16 cellular contexts compared by ENCODE assay signal in the genomic region with DNA sequence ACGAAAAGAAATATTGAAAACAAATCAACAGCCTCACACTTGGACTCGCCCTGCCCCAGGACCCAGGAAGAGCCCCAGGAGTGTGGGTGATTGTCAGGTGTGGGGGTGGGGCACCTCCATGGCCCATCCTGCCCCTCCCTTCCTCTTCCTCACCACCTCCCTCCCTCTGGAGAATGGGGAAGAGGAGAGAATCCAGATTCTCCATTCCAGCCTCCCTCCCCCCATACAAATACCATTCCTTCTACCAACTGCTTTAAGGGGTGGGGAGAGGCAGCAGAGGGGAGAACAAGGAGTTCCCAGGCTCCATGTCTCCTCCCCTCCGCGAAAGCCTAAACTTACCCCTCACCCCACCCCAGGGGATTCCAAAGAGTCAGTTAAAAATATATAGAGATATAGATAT. TPM values are rescaled to one million over a fixed set of nuclear protein-coding genes. Genes with fewer than 3 reads are reported as not detected.
A peak's percentile ranks its signal among the peaks of the same experiment; 100 is the strongest.
DNase-seq lines count a peak whose midpoint lies in the region; ATAC-seq and TF ChIP-seq lines count a peak whose summit lies in the region.
"Had no signal": no experiment of that assay in that cellular context is flagged by ENCODE, and none has a peak within 500 bp of the region (broad histone marks: within the 10 kb centered on the region; RNA-seq: fewer than 3 reads in every experiment).

No MANE protein-coding gene starts in this region.

- POLR2A ChIA-PET in activated CD4-positive, alpha-beta memory T cell treated with anti-CD3 and anti-CD28 coated beads for 36 hours (lab: Charles Lee): no interaction called here
- POLR2A ChIA-PET in activated CD4-positive, alpha-beta memory T cell treated with anti-CD3 and anti-CD28 coated beads, Interleukin-2, amount 10 ng/mL, durations not matched to agents 7 days and 5 days (lab: Charles Lee): no interaction called here

- peak overlapping the region; percentile 84 to 85 for H3K27ac ChIP-seq in breast epithelium
- peak overlapping the region; percentile 30 for H3K27ac ChIP-seq in upper lobe of right lung
- H3K27ac ChIP-seq: pancreas had no signal

- TF ChIP-seq POLR2A in breast epithelium (IDR thresholded peaks at IDR 0.05): no peak

- intact Hi-C loops in breast epithelium (cut with DNase I; ENCODE audit: low total_unique reads) (loop anchor here (5.0 kb wide), 1 partner anchor 33 kb away; no protein-coding TSS in a partner anchor), left cardiac atrium (cut with DNase I) (no loop called here), upper lobe of right lung (cut with DNase I) (no loop called here)
- intact Hi-C loops in activated CD4-positive, alpha-beta memory T cell treated with anti-CD3 and anti-CD28 coated beads for 36 hours (cut with micrococcal nuclease): no loop called here
- intact Hi-C loops in activated T-helper 2 cell treated with anti-CD3 and anti-CD28 coated beads, Interferon-gamma antibody, Interleukin-2, Interleukin-4, amounts not matched to agents 10 μg/mL and 5 μg/mL and 100 μg/mL, durations not matched to agents 14 hours and 24 hours and 36 hours (cut with micrococcal nuclease): no loop called here

- H3K4me1 ChIP-seq in breast epithelium: peaks cover 17 to 19% of the 10 kb centered on the region in 2 donors
- peaks cover 18% of the 10 kb centered on the region for H3K4me1 ChIP-seq in upper lobe of right lung
- H3K4me1 ChIP-seq: pancreas had no signal

- H3K9me3 ChIP-seq in breast epithelium (no peaks in the 10 kb centered on the region), upper lobe of right lung (no peaks in the 10 kb centered on the region)
- H3K9me3 ChIP-seq: pancreas had no signal

- H3K4me3 Mint-ChIP-seq in osteocyte (ENCODE audit: unreplicated experiment): no peak overlapping the region
- no peak overlapping the region for H3K4me3 Mint-ChIP-seq in activated CD4-positive, alpha-beta memory T cell treated with anti-CD3 and anti-CD28 coated beads for 36 hours
- H3K4me3 Mint-ChIP-seq in activated T-helper 2 cell treated with anti-CD3 and anti-CD28 coated beads, Interferon-gamma antibody, Interleukin-2, Interleukin-4, amounts not matched to agents 10 μg/mL and 5 μg/mL and 100 μg/mL, durations not matched to agents 14 hours and 24 hours and 36 hours (ENCODE audit: low read depth): no peak overlapping the region
- H3K4me3 Mint-ChIP-seq in activated CD4-positive, alpha-beta memory T cell treated with anti-CD3 and anti-CD28 coated beads, Interleukin-2, amount 10 ng/mL, durations not matched to agents 7 days and 5 days: no peak overlapping the region
- H3K4me3 Mint-ChIP-seq: activated naive CD8-positive, alpha-beta T cell treated with anti-CD3 and anti-CD28 coated beads for 36 hours had no signal

- H3K27me3 ChIP-seq in breast epithelium (no peaks in the 10 kb centered on the region), upper lobe of right lung (no peaks in the 10 kb centered on the region)
- H3K27me3 ChIP-seq: pancreas had no signal

- peaks cover 16% of the 10 kb centered on the region for H3K36me3 ChIP-seq in breast epithelium
- peaks cover 43% of the 10 kb centered on the region for H3K36me3 ChIP-seq in upper lobe of right lung

- H3K9me3 Mint-ChIP-seq in osteocyte (ENCODE audit: unreplicated experiment): no peaks in the 10 kb centered on the region
- H3K9me3 Mint-ChIP-seq in activated CD4-positive, alpha-beta memory T cell treated with anti-CD3 and anti-CD28 coated beads for 36 hours: no peaks in the 10 kb centered on the region
- H3K9me3 Mint-ChIP-seq in activated T-helper 2 cell treated with anti-CD3 and anti-CD28 coated beads, Interferon-gamma antibody, Interleukin-2, Interleukin-4, amounts not matched to agents 10 μg/mL and 5 μg/mL and 100 μg/mL, durations not matched to agents 14 hours and 24 hours and 36 hours: no peaks in the 10 kb centered on the region
- no peaks in the 10 kb centered on the region for H3K9me3 Mint-ChIP-seq in activated CD4-positive, alpha-beta memory T cell treated with anti-CD3 and anti-CD28 coated beads, Interleukin-2, amount 10 ng/mL, durations not matched to agents 7 days and 5 days
- H3K9me3 Mint-ChIP-seq: activated naive CD8-positive, alpha-beta T cell treated with anti-CD3 and anti-CD28 coated beads for 36 hours had no signal

- peaks cover 15% of the 10 kb centered on the region for H3K36me3 Mint-ChIP-seq in osteocyte (ENCODE audit: unreplicated experiment)
- peaks cover 14% of the 10 kb centered on the region for H3K36me3 Mint-ChIP-seq in activated CD4-positive, alpha-beta memory T cell treated with anti-CD3 and anti-CD28 coated beads for 36 hours
- peaks cover 31% of the 10 kb centered on the region for H3K36me3 Mint-ChIP-seq in activated T-helper 2 cell treated with anti-CD3 and anti-CD28 coated beads, Interferon-gamma antibody, Interleukin-2, Interleukin-4, amounts not matched to agents 10 μg/mL and 5 μg/mL and 100 μg/mL, durations not matched to agents 14 hours and 24 hours and 36 hours (ENCODE audit: low read depth)
- peaks cover 15% of the 10 kb centered on the region for H3K36me3 Mint-ChIP-seq in activated CD4-positive, alpha-beta memory T cell treated with anti-CD3 and anti-CD28 coated beads, Interleukin-2, amount 10 ng/mL, durations not matched to agents 7 days and 5 days (ENCODE audit: low read depth)

- H3K4me1 Mint-ChIP-seq in osteocyte (ENCODE audit: unreplicated experiment): peaks cover 35% of the 10 kb centered on the region
- peaks cover 8% of the 10 kb centered on the region for H3K4me1 Mint-ChIP-seq in activated CD4-positive, alpha-beta memory T cell treated with anti-CD3 and anti-CD28 coated beads for 36 hours (ENCODE audit: low read depth)
- peaks cover 3% of the 10 kb centered on the region for H3K4me1 Mint-ChIP-seq in activated T-helper 2 cell treated with anti-CD3 and anti-CD28 coated beads, Interferon-gamma antibody, Interleukin-2, Interleukin-4, amounts not matched to agents 10 μg/mL and 5 μg/mL and 100 μg/mL, durations not matched to agents 14 hours and 24 hours and 36 hours (ENCODE audit: low read depth)
- peaks cover 20% of the 10 kb centered on the region for H3K4me1 Mint-ChIP-seq in activated CD4-positive, alpha-beta memory T cell treated with anti-CD3 and anti-CD28 coated beads, Interleukin-2, amount 10 ng/mL, durations not matched to agents 7 days and 5 days

- DNase-seq in breast epithelium (ENCODE audit: low spot score in 2 of 2) (peak in 1 of 2 donors; percentile 51), left cardiac atrium (no peak), osteocyte (ENCODE audit: extremely low spot score, unreplicated experiment) (no peak), upper lobe of right lung (no peak)
- no peak for DNase-seq in activated CD4-positive, alpha-beta memory T cell treated with anti-CD3 and anti-CD28 coated beads for 36 hours
- no peak for DNase-seq in activated T-helper 2 cell treated with anti-CD3 and anti-CD28 coated beads, Interferon-gamma antibody, Interleukin-2, Interleukin-4, amounts not matched to agents 10 μg/mL and 5 μg/mL and 100 μg/mL, durations not matched to agents 14 hours and 24 hours and 36 hours (ENCODE audit: low spot score)
- no peak for DNase-seq in activated CD4-positive, alpha-beta memory T cell treated with anti-CD3 and anti-CD28 coated beads, Interleukin-2, amount 10 ng/mL, durations not matched to agents 7 days and 5 days
- DNase-seq: activated naive CD8-positive, alpha-beta T cell treated with anti-CD3 and anti-CD28 coated beads for 36 hours; COR-L47; cortex of kidney; NCI-H1436 treated with DMSO at 0.1 percent for 48 hours; pancreas; SHP77 treated with DMSO at 0.1 percent for 48 hours; stimulated activated CD4-positive, alpha-beta T cell treated with anti-CD3 and anti-CD28 coated beads, Interleukin-4, amount 100 ng/mL, for 24 hours; stimulated activated naive CD4-positive, alpha-beta T cell treated with Interleukin-2 at 50 U/mL for 16 hours had no signal

- H3K4me3 ChIP-seq in breast epithelium (no peak overlapping the region), upper lobe of right lung (no peak overlapping the region)
- H3K4me3 ChIP-seq: K562, pancreas had no signal

- no peaks in the 10 kb centered on the region for H3K27me3 Mint-ChIP-seq in osteocyte (ENCODE audit: unreplicated experiment)
- no peaks in the 10 kb centered on the region for H3K27me3 Mint-ChIP-seq in activated CD4-positive, alpha-beta memory T cell treated with anti-CD3 and anti-CD28 coated beads for 36 hours
- H3K27me3 Mint-ChIP-seq in activated T-helper 2 cell treated with anti-CD3 and anti-CD28 coated beads, Interferon-gamma antibody, Interleukin-2, Interleukin-4, amounts not matched to agents 10 μg/mL and 5 μg/mL and 100 μg/mL, durations not matched to agents 14 hours and 24 hours and 36 hours (ENCODE audit: low read depth): no peaks in the 10 kb centered on the region
- H3K27me3 Mint-ChIP-seq in activated CD4-positive, alpha-beta memory T cell treated with anti-CD3 and anti-CD28 coated beads, Interleukin-2, amount 10 ng/mL, durations not matched to agents 7 days and 5 days: no peaks in the 10 kb centered on the region
- H3K27me3 Mint-ChIP-seq: activated naive CD8-positive, alpha-beta T cell treated with anti-CD3 and anti-CD28 coated beads for 36 hours had no signal

- peak overlapping the region; percentile 47 for H3K27ac Mint-ChIP-seq in osteocyte (ENCODE audit: unreplicated experiment)
- H3K27ac Mint-ChIP-seq in activated CD4-positive, alpha-beta memory T cell treated with anti-CD3 and anti-CD28 coated beads for 36 hours: no peak overlapping the region
- H3K27ac Mint-ChIP-seq in activated T-helper 2 cell treated with anti-CD3 and anti-CD28 coated beads, Interferon-gamma antibody, Interleukin-2, Interleukin-4, amounts not matched to agents 10 μg/mL and 5 μg/mL and 100 μg/mL, durations not matched to agents 14 hours and 24 hours and 36 hours: no peak overlapping the region
- H3K27ac Mint-ChIP-seq in activated CD4-positive, alpha-beta memory T cell treated with anti-CD3 and anti-CD28 coated beads, Interleukin-2, amount 10 ng/mL, durations not matched to agents 7 days and 5 days: no peak overlapping the region

- CTCF ChIA-PET in activated CD4-positive, alpha-beta memory T cell treated with anti-CD3 and anti-CD28 coated beads for 36 hours (lab: Charles Lee): no interaction called here
- CTCF ChIA-PET in activated CD4-positive, alpha-beta memory T cell treated with anti-CD3 and anti-CD28 coated beads, Interleukin-2, amount 10 ng/mL, durations not matched to agents 7 days and 5 days (lab: Charles Lee): no interaction called here

- TF ChIP-seq CTCF in breast epithelium (IDR thresholded peaks at IDR 0.05): no peak
- TF ChIP-seq CTCF in osteocyte (IDR thresholded peaks at IDR 0.05): no peak
- TF ChIP-seq CTCF in upper lobe of right lung (IDR thresholded peaks at IDR 0.05): no peak

- ATAC-seq in left cardiac atrium: peak; percentile 8 to 47
- peak; percentile 75 for ATAC-seq in upper lobe of right lung
- ATAC-seq: K562 had no signal

RNA-seq across cellular contexts. Expression of a gene that starts 36.7 kb away (rescaled TPM):
- total RNA-seq in breast epithelium: 10 to 100 TPM; 25.8 to 34.9 (median 32.1) TPM
- total RNA-seq in left cardiac atrium: 10 to 100 TPM; 69.0 to 81.7 TPM
- total RNA-seq in osteocyte: 33.8 and 45.8 TPM in 2 replicates
- total RNA-seq in upper lobe of right lung: 60.8 TPM
- total RNA-seq in activated CD4-positive, alpha-beta memory T cell treated with anti-CD3 and anti-CD28 coated beads for 36 hours: 10 to 100 TPM; 35.9 to 39.7 TPM
- total RNA-seq in activated T-helper 2 cell treated with anti-CD3 and anti-CD28 coated beads, Interferon-gamma antibody, Interleukin-2, Interleukin-4, amounts not matched to agents 10 μg/mL and 5 μg/mL and 100 μg/mL, durations not matched to agents 14 hours and 24 hours and 36 hours: 37.9 and 42.1 TPM in 2 replicates
- 10 to 100 TPM; 49.5 to 52.1 TPM for total RNA-seq in activated CD4-positive, alpha-beta memory T cell treated with anti-CD3 and anti-CD28 coated beads, Interleukin-2, amount 10 ng/mL, durations not matched to agents 7 days and 5 days
